In genomic region chr3:50436063-50436674, GRCh38 we compare ENCODE assay signal across 8 cellular contexts.
DNase-seq lines count a peak whose midpoint lies in the region; ATAC-seq lines count a peak whose summit lies in the region.

No MANE protein-coding gene starts in this region.

- peak; percentile 94 for ATAC-seq in memory B cell (ENCODE audit: low read depth)

- H3K27ac Mint-ChIP-seq in memory B cell = no peak overlapping the region

- DNase-seq in NK-92 treated with Interleukin-12 subunit alpha and Interleukin-12 subunit beta, amount 100 ng/mL, for 24 hours (lab: John Stamatoyannopoulos, UW) = peak; percentile 42
- DNase-seq in NK-92 (lab: John Stamatoyannopoulos, UW; ENCODE audit: unreplicated experiment) = no peak
- peak; percentile 18 for DNase-seq in NCI-H1092 (lab: John Stamatoyannopoulos, UW)
- peak; percentile 74 for DNase-seq in activated CD4-positive, alpha-beta T cell treated with anti-CD3 and anti-CD28 coated beads, Interleukin-2, amount 50 U/mL, for 1 hour
- peak; percentile 71 for DNase-seq in dermis blood vessel endothelial cell
- DNase-seq in memory B cell (ENCODE audit: low spot score in 2 of 2) = peak; percentile 66
- peak; percentile 53 to 62 for DNase-seq in stimulated activated CD8-positive, alpha-beta memory T cell treated with anti-CD3 and anti-CD28 coated beads, Interleukin-4, amount 100 ng/mL, for 1 hour (ENCODE audit: low read depth in 2 of 2, low spot score in 1 of 2)
- no peak for DNase-seq in NCI-H128 (lab: John Stamatoyannopoulos, UW; ENCODE audit: unreplicated experiment)

- no peaks in the 10 kb centered on the region for H3K9me3 Mint-ChIP-seq in memory B cell

- H3K4me3 Mint-ChIP-seq in memory B cell = no peak overlapping the region

- H3K27me3 Mint-ChIP-seq in memory B cell = peaks cover 14% of the 10 kb centered on the region

- H3K4me1 Mint-ChIP-seq in memory B cell = no peaks in the 10 kb centered on the region

- H3K36me3 Mint-ChIP-seq in memory B cell = no peaks in the 10 kb centered on the region

Comparison
In these comparisons a context has a peak if more than half of its experiments do, and no peak if none do; other contexts are left out.
1. DNase-seq: peak in NK-92 treated with Interleukin-12 subunit alpha and Interleukin-12 subunit beta, amount 100 ng/mL, for 24 hours (single experiment), NCI-H1092 (single experiment), activated CD4-positive, alpha-beta T cell treated with anti-CD3 and anti-CD28 coated beads, Interleukin-2, amount 50 U/mL, for 1 hour (single experiment), dermis blood vessel endothelial cell (single experiment), memory B cell (2 of 2) and stimulated activated CD8-positive, alpha-beta memory T cell treated with anti-CD3 and anti-CD28 coated beads, Interleukin-4, amount 100 ng/mL, for 1 hour (2 of 2); none in NK-92 (single experiment) and NCI-H128 (single experiment).